Comparison of ENCODE assay signal across 21 cellular contexts in the genomic region with DNA sequence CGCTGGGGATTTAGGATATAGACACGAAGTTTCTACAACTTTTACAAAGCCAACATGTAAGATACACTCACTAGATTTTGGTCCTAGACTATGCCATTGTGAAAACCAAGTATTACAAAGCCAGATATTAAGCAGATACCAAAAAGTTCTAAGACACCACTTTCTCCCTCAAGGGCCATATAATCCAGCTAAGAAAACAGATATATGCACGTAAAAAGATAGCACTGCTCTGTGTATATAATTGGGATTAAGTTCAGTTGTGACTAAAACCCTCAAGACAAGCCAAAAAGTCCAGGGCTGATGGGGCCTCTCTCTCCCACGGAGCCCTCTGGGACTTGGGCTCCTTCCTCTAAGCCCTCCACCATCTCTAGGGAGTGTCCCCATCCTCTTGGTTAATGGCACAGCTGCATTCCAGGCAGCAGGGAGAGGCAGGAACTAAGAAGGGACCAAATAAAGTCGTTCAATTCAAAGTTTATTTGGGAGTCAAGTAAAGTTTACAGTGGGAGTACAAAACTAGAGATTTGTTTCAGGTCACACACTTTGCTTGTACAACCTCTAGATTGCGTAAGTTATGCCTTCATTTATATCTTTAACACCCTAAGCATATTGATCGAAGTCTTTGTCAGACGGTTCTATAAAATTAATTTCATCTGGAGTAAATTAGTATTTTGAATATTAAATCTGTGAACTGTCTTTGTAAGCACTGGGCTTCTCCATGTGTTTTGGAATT.
"Had no signal": no experiment of that assay in that cellular context is flagged by ENCODE, and none has a peak within 500 bp of the region (broad histone marks: within the 10 kb centered on the region; RNA-seq: fewer than 3 reads in every experiment).

No MANE protein-coding gene starts in this region.

- DNase-seq: activated CD4-positive, alpha-beta memory T cell treated with anti-CD3 and anti-CD28 coated beads for 36 hours; activated CD4-positive, alpha-beta T cell treated with anti-CD3 and anti-CD28 coated beads for 48 hours; activated naive CD4-positive, alpha-beta T cell treated with anti-CD3 and anti-CD28 coated beads, Interleukin-2, amount 10 ng/mL, durations not matched to agents 7 days and 5 days; activated T-cell treated with anti-CD3 and anti-CD28 coated beads, Interleukin-2, amount 50 U/mL, for 48 hours; amygdala; body of pancreas; effector CD4-positive, alpha-beta T cell; erythroblast; foreskin keratinocyte; immature natural killer cell; kidney glomerular epithelial cell; left lung; stimulated activated CD4-positive, alpha-beta T cell treated with anti-CD3 and anti-CD28 coated beads, Interleukin-2, amount 100 ng/mL, for 48 hours; stimulated activated CD8-positive, alpha-beta memory T cell treated with anti-CD3 and anti-CD28 coated beads, Interleukin-4, amount 100 ng/mL, for 48 hours; stimulated activated naive CD4-positive, alpha-beta T cell; T-helper 2 cell; testis; trophoblast cell; uterus had no signal

- H3K27me3 ChIP-seq: body of pancreas, cardiac muscle cell, foreskin keratinocyte, left lung, testis, uterus had no signal

- H3K4me1 ChIP-seq: body of pancreas, left lung, uterus had no signal

- H3K27ac ChIP-seq: body of pancreas, cardiac muscle cell, foreskin keratinocyte, left lung, testis, uterus had no signal

- H3K9me3 ChIP-seq: body of pancreas, left lung, testis, uterus had no signal

- H3K36me3 ChIP-seq: cardiac muscle cell, left lung, uterus had no signal

- H3K4me3 ChIP-seq: body of pancreas, cardiac muscle cell, left lung, testis, uterus had no signal

- ATAC-seq: body of pancreas, foreskin keratinocyte, left lung, sciatic nerve had no signal
